Comparison of ENCODE assay signal across 8 cellular contexts in genomic region chr2:240135706-240136012, GRCh38. TPM values are rescaled to one million over a fixed set of nuclear protein-coding genes. Genes with fewer than 3 reads are reported as not detected.
A peak's percentile ranks its signal among the peaks of the same experiment; 100 is the strongest.
DNase-seq lines count a peak whose midpoint lies in the region; ATAC-seq, FAIRE-seq and TF ChIP-seq lines count a peak whose summit lies in the region.

No MANE protein-coding gene starts in this region.

- no peak overlapping the region for H2BK5ac ChIP-seq in mesenchymal stem cell (ENCODE audit: low read depth, low read length, poor library complexity, severe bottlenecking)

- no peak overlapping the region for H2BK12ac ChIP-seq in mesenchymal stem cell (ENCODE audit: low read length in 2 of 2)

- CTCF ChIA-PET in K562 (lab: Yijun Ruan, JAX; ENCODE audit: low intra/inter-chr PET ratio), result no interaction called here

- H3K4me2 ChIP-seq in K562 (ENCODE audit: insufficient read depth, low read length), result peak overlapping the region; percentile 81
- peak overlapping the region; percentile 77 for H3K4me2 ChIP-seq in mesenchymal stem cell (ENCODE audit: low read length, poor library complexity, severe bottlenecking)

- H3K27ac ChIP-seq in K562 (ENCODE audit: extremely low read depth, low read depth, low read length) (peak overlapping the region; percentile 41; the same call in 2 of the 3 replicates), mesenchymal stem cell (ENCODE audit: low read length, poor library complexity, severe bottlenecking) (no peak overlapping the region)

- H4K20me1 ChIP-seq in K562 (replicated peaks; ENCODE audit: control insufficient read depth, insufficient read depth, low read length), result no peaks in the 10 kb centered on the region

- no peaks in the 10 kb centered on the region for H3K9me1 ChIP-seq in K562 (ENCODE audit: control insufficient read depth, insufficient read depth, low read length)

- TSS peak; percentile 59 for BruUV-seq in K562 (replicated peaks; lab: Mats Ljungman, UMichigan)

- H3K4ac ChIP-seq in mesenchymal stem cell (ENCODE audit: low read depth in 1 of 2, low read length in 2 of 2), result peak overlapping the region; percentile 8 to 66

- peaks cover 19% of the 10 kb centered on the region for H3K79me2 ChIP-seq in K562 (ENCODE audit: control insufficient read depth, insufficient read depth, low read length)

- POLR2A ChIA-PET in K562 (lab: Yijun Ruan, JAX), result interaction anchor here (0.6 kb wide), 1 partner anchor 88 kb away, joined by 3 read pairs; no protein-coding TSS in a partner anchor

- intact Hi-C loops in K562 (cut with micrococcal nuclease), result no loop called here

- ATAC-seq in GM19397 (IDR thresholded peaks at IDR 0.05; ENCODE audit: unreplicated experiment), result peak; percentile 11
- ATAC-seq in HG03432 (IDR thresholded peaks at IDR 0.05; ENCODE audit: unreplicated experiment), result peak; percentile 30
- peak; percentile 54 for ATAC-seq in K562
- ATAC-seq in HG03378 (IDR thresholded peaks at IDR 0.05; ENCODE audit: unreplicated experiment), result no peak

- peaks cover 0 to 21% of the 10 kb centered on the region in 2 experiments; a peak in 2 of 5 replicates for H3K27me3 ChIP-seq in K562 (ENCODE audit: control insufficient read depth in 2 of 2, insufficient read depth in 2 of 2, low read length in 2 of 2)
- H3K27me3 ChIP-seq in mesenchymal stem cell (ENCODE audit: control insufficient read depth in 1 of 2, insufficient read depth in 1 of 2, low read length in 2 of 2), result peaks cover 4 to 11% of the 10 kb centered on the region in 2 experiments

- WGBS in K562 (ENCODE audit: insufficient coverage, low coverage, missing lambda C conversion rate), result 2% methylated on average over 9 of the region's 17 CpGs
- 2% methylated on average over 17 of the region's 17 CpGs for WGBS in mesenchymal stem cell

- DNase-seq in K562 (ENCODE audit: extremely low read depth in 1 of 4, low spot score in 3 of 4) (no peak), mesenchymal stem cell (no peak), SHP77 treated with DMSO at 0.1 percent for 48 hours (lab: John Stamatoyannopoulos, UW) (no peak), NCI-H526 treated with DMSO at 0.1 percent for 48 hours (lab: John Stamatoyannopoulos, UW) (no peak), NCI-H510A treated with DMSO at 0.1 percent for 48 hours (lab: John Stamatoyannopoulos, UW) (no peak)

- H2AFZ ChIP-seq in K562 (ENCODE audit: low read depth, low read length), result peak overlapping the region; percentile 55; the same call in 1 of the 2 replicates
- H2AFZ ChIP-seq in mesenchymal stem cell (ENCODE audit: low read depth, low read length), result peak overlapping the region; percentile 92

- peak overlapping the region; percentile 79 to 95 for H3K9ac ChIP-seq in K562 (ENCODE audit: insufficient read depth in 1 of 2, low read depth in 2 of 2, low read length in 2 of 2)
- peak overlapping the region; percentile 97 for H3K9ac ChIP-seq in mesenchymal stem cell (ENCODE audit: low read length)

- peaks cover 31% of the 10 kb centered on the region; the same call in 1 of the 3 replicates for H3K36me3 ChIP-seq in K562 (ENCODE audit: control insufficient read depth, insufficient read depth, low read length)
- H3K36me3 ChIP-seq in mesenchymal stem cell (ENCODE audit: control insufficient read depth in 1 of 2, insufficient read depth in 2 of 2, low read depth in 1 of 2, low read length in 2 of 2), result peaks cover 32 to 33% of the 10 kb centered on the region in 2 experiments

- peak overlapping the region; percentile 66 for H4K8ac ChIP-seq in mesenchymal stem cell (ENCODE audit: low read length)

- peak overlapping the region in 1 of 2 experiments; percentile 53 for H3K23ac ChIP-seq in mesenchymal stem cell (ENCODE audit: low read length in 2 of 2)

- peaks cover 0 to 16% of the 10 kb centered on the region in 2 experiments; a peak in 2 of 5 replicates for H3K4me1 ChIP-seq in K562 (replicated peaks in 1 of 2; ENCODE audit: control insufficient read depth in 2 of 2, insufficient read depth in 2 of 2, low read length in 2 of 2)
- peaks cover 18% of the 10 kb centered on the region for H3K4me1 ChIP-seq in mesenchymal stem cell (ENCODE audit: control insufficient read depth, insufficient read depth, low read depth, low read length)

- peaks cover 23% of the 10 kb centered on the region for H3K79me1 ChIP-seq in mesenchymal stem cell (replicated peaks; ENCODE audit: low read length, poor library complexity, severe bottlenecking)

- H2BK120ac ChIP-seq in mesenchymal stem cell (ENCODE audit: low read depth, low read length), result no peak overlapping the region

- no peak for TF ChIP-seq EP300 in K562 (IDR thresholded peaks at IDR 0.05; ENCODE audit: low read length)

- H2BK15ac ChIP-seq in mesenchymal stem cell (ENCODE audit: low read depth, poor library complexity, severe bottlenecking), result no peak overlapping the region

- TF ChIP-seq CTCF in K562 (IDR thresholded peaks at IDR 0.05 in 2 of 3, conservative IDR thresholded peaks at IDR 0.05 in 1 of 3; ENCODE audit: insufficient read depth in 2 of 3, low read depth in 1 of 3, low read length in 3 of 3), result no peak

- peak overlapping the region; percentile 52 to 82 for H3K18ac ChIP-seq in mesenchymal stem cell (ENCODE audit: low read depth in 1 of 2, low read length in 2 of 2)

- no peak overlapping the region for H2AK5ac ChIP-seq in mesenchymal stem cell (ENCODE audit: low read length, severe bottlenecking)

- in situ Hi-C loops in K562 (cut with MboI), result no loop called here

- TF ChIP-seq POLR2A in K562 (conservative IDR thresholded peaks at IDR 0.05), result no peak

- H4K91ac ChIP-seq in mesenchymal stem cell (ENCODE audit: low read length), result no peak overlapping the region

- H3K4me3 ChIP-seq in K562 (peak overlapping the region; percentile 83), mesenchymal stem cell (ENCODE audit: insufficient read depth in 1 of 2, low read depth in 1 of 2, low read length in 2 of 2) (peak overlapping the region; percentile 90 to 97)

- no peak overlapping the region for H3K14ac ChIP-seq in mesenchymal stem cell (ENCODE audit: low read length in 2 of 2)

- FAIRE-seq in K562 (lab: Jason Lieb, UNC), result no peak

- H3K9me3 ChIP-seq in K562 (replicated peaks; ENCODE audit: control insufficient read depth, insufficient read depth, low read depth, low read length) (no peaks in the 10 kb centered on the region), mesenchymal stem cell (ENCODE audit: control insufficient read depth, low read length) (no peaks in the 10 kb centered on the region)

- no peak for TF ChIP-seq RAD21 in K562 (CRISPR knock-in tag; conservative IDR thresholded peaks at IDR 0.05 in 1 of 2, IDR thresholded peaks at IDR 0.05 in 1 of 2)

TF ChIP-seq in K562, 482 proteins besides CTCF, POLR2A, EP300 and RAD21 (continues in another document):
- no peak for TF ChIP-seq TSC22D4 (tag; IDR thresholded peaks at IDR 0.05)
- TF ChIP-seq CREBBP (IDR thresholded peaks at IDR 0.05; ENCODE audit: low read depth, low read length), result no peak
- no peak for TF ChIP-seq ZKSCAN1 (IDR thresholded peaks at IDR 0.05; ENCODE audit: low read depth, low read length)

RNA-seq across cellular contexts. Expression of gene COPS9, which starts 0.4 kb away (rescaled TPM):
- total RNA-seq in K562 (2011; cell fraction: chromatin; rRNA removed; ENCODE audit: low replicate concordance), result 7.1 and 14.1 TPM in 2 replicates
- 17.0 and 24.5 TPM in 2 replicates for total RNA-seq in K562 (2011; cell fraction: nucleolus; rRNA removed)
- total RNA-seq in K562 (2011; cell fraction: nucleoplasm; rRNA removed), result 16.6 and 25.0 TPM in 2 replicates
- total RNA-seq in K562 (2014; rRNA removed) (176 and 244 TPM in 2 replicates), K562 (2014; rRNA removed; fragmentation: Illumina TruSeq; extraction: Trizol) (55.0 and 55.2 TPM in 2 replicates), K562 (2015; rRNA removed; fragmentation: Illumina TruSeq; extraction: Trizol) (99.9 and 109 TPM in 2 replicates), K562 (2021) (83.2 and 94.4 TPM in 2 replicates)
- polyA plus RNA-seq in K562 (2011; rRNA removed) (90.9 and 122 TPM in 2 replicates), K562 (2014; fragmentation: Illumina TruSeq; extraction: Trizol) (42.9 and 56.9 TPM in 2 replicates), K562 (2014; fragmentation: Nextera tagmentation; extraction: Ambion mirVana) (100 to 1,000 TPM in 1 of 2 experiments, 10 to 100 TPM in 1; 95.0 to 112 TPM), K562 (2014; rRNA removed) (281 and 307 TPM in 2 replicates)
- 115 and 146 TPM in 2 replicates for polyA plus RNA-seq in K562 (2011; cell fraction: cytosol; rRNA removed)
- 53.3 and 58.2 TPM in 2 replicates for polyA plus RNA-seq in K562 (2011; cell fraction: nucleus; rRNA removed)
- 88.3 and 211 TPM in 2 replicates for polyA plus RNA-seq in K562 (2012)
- 11.1 and 12.3 TPM in 2 replicates for polyA minus RNA-seq in K562 (2011; rRNA and poly(A)+ RNA removed)
- polyA minus RNA-seq in K562 (2011; cell fraction: cytosol; rRNA and poly(A)+ RNA removed), result 8.7 and 17.9 TPM in 2 replicates
- polyA minus RNA-seq in K562 (2011; cell fraction: nucleus; rRNA and poly(A)+ RNA removed), result 3.9 and 6.4 TPM in 2 replicates
- 322 TPM for polyA plus RNA-seq in mesenchymal stem cell (2013, experiment 1 of 2)
- polyA plus RNA-seq in mesenchymal stem cell (2013, experiment 2 of 2), result 340 TPM

RNA-seq across cellular contexts. Expression of gene OTOS, which starts 4.8 kb away (rescaled TPM):
- not detected in 2 replicates for total RNA-seq in K562 (2011; cell fraction: chromatin; rRNA removed; ENCODE audit: low replicate concordance)
- total RNA-seq in K562 (2011; cell fraction: nucleolus; rRNA removed), result not detected in 2 replicates
- not detected in 2 replicates for total RNA-seq in K562 (2011; cell fraction: nucleoplasm; rRNA removed)
- total RNA-seq in K562 (2014; rRNA removed), result not detected in 2 replicates
- total RNA-seq in K562 (2014; rRNA removed; fragmentation: Illumina TruSeq; extraction: Trizol), result not detected in 2 replicates
- not detected in 2 replicates for total RNA-seq in K562 (2015; rRNA removed; fragmentation: Illumina TruSeq; extraction: Trizol)
- total RNA-seq in K562 (2021), result not detected in 2 replicates
- not detected in 2 replicates for polyA plus RNA-seq in K562 (2011; rRNA removed)
- polyA plus RNA-seq in K562 (2011; cell fraction: cytosol; rRNA removed), result not detected in 2 replicates
- polyA plus RNA-seq in K562 (2011; cell fraction: nucleus; rRNA removed), result not detected in 2 replicates
- not detected in 2 replicates for polyA plus RNA-seq in K562 (2012)
- not detected in 2 replicates for polyA plus RNA-seq in K562 (2014; fragmentation: Illumina TruSeq; extraction: Trizol)
- not detected for polyA plus RNA-seq in K562 (2014; fragmentation: Nextera tagmentation; extraction: Ambion mirVana)
- polyA plus RNA-seq in K562 (2014; rRNA removed), result not detected in 2 replicates
- not detected in 2 replicates for polyA minus RNA-seq in K562 (2011; rRNA and poly(A)+ RNA removed)
- not detected in 2 replicates for polyA minus RNA-seq in K562 (2011; cell fraction: cytosol; rRNA and poly(A)+ RNA removed)
- polyA minus RNA-seq in K562 (2011; cell fraction: nucleus; rRNA and poly(A)+ RNA removed), result not detected in 2 replicates
- not detected for polyA plus RNA-seq in mesenchymal stem cell (2013, experiment 1 of 2)
- polyA plus RNA-seq in mesenchymal stem cell (2013, experiment 2 of 2), result not detected
